ENCODE assay signal across 8 cellular contexts in the genomic region with DNA sequence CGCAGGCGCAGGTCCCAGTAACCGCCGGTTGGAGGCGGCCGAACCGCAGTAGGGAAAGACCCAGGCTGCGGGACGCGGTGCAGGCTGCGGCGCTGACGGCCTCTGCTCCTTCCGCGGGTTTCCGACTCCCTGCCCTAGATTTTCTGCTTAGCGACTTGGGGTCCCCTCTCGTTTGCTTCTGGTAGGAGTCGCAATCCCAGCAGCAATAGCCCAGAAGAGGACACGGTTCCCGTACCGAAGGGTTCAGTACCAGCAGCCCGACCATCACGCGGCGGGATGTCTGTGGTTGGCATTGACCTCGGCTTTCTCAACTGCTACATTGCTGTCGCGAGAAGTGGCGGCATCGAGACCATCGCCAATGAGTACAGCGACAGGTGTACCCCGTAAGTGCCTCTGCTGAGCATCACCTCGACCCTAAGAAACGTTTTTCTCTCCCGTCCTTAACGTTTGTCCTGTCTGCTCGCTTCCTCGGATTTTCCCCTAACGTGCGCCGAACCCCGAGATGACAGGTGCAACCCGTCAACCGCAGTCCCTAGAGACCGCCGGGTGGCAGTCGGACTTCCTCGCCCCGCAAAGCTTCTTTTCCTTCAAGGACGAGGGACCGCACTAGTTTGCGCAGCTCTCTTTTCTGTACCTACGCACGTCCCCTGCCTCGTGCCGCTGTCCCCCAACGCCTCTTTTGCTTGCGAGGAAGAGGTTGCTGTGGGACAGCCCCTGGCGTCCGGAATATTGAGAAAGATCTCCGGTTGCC. TPM values are rescaled to one million over a fixed set of nuclear protein-coding genes. Genes with fewer than 3 reads are reported as not detected.
DNase-seq lines count a peak whose midpoint lies in the region; ATAC-seq and TF ChIP-seq lines count a peak whose summit lies in the region.

A gene (plus strand): TSS at position 48 of the 751 bp plus-strand sequence. CDS start 229 bp downstream, at position 277.

- no peaks in the 10 kb centered on the region for H3K27me3 ChIP-seq in HL-60 (ENCODE audit: insufficient read depth, poor library complexity, severe bottlenecking)
- H3K27me3 ChIP-seq in PC-3 (ENCODE audit: low read length) = no peaks in the 10 kb centered on the region
- H3K27me3 ChIP-seq in gastroesophageal sphincter = no peaks in the 10 kb centered on the region
- peaks cover 58% of the 10 kb centered on the region for H3K27me3 ChIP-seq in neutrophil
- no peaks in the 10 kb centered on the region for H3K27me3 ChIP-seq in vagina

- H3K9ac ChIP-seq in PC-3 (ENCODE audit: low read length) = peak within 1 kb of the TSS; percentile 79

- peak within 1 kb of the TSS; percentile 89 for H3K4me2 ChIP-seq in PC-3 (ENCODE audit: low read length)

- BruUV-seq in PC-3 (replicated peaks; lab: Mats Ljungman, UMichigan) = TSS peak; percentile 47

- no peaks in the 10 kb centered on the region for H4K20me1 ChIP-seq in PC-3 (ENCODE audit: low read length)

- WGBS in gastroesophageal sphincter (ENCODE audit: low coverage in 1 of 2), 2 donors = 0 to 1% methylated on average over 3 to 22 of the region's 63 CpGs

- POLR2A ChIA-PET in PC-3 (lab: Charles Lee; ENCODE audit: unreplicated experiment) = no interaction called here

- no peaks in the 10 kb centered on the region for H3K9me2 ChIP-seq in PC-3 (replicated peaks; ENCODE audit: low read length)

- TF ChIP-seq CTCF in HL-60 (IDR thresholded peaks at IDR 0.05; ENCODE audit: insufficient read depth, low read length) (no peak), PC-3 (conservative IDR thresholded peaks at IDR 0.05; ENCODE audit: low read depth, low read length) (no peak), gastroesophageal sphincter (IDR thresholded peaks at IDR 0.05) (peak in 3 of 4 experiments; percentile 42 to 52 (median 50)), neutrophil (IDR thresholded peaks at IDR 0.05) (no peak), vagina (IDR thresholded peaks at IDR 0.05) (peak in 1 of 3 experiments; percentile 26)

- H3F3A ChIP-seq in PC-3 (ENCODE audit: low read length, unreplicated experiment) = no peaks in the 10 kb centered on the region

- H3K27ac ChIP-seq in HL-60 (replicated peaks) (peak within 1 kb of the TSS; percentile 83), PC-3 (ENCODE audit: low read length) (peak within 1 kb of the TSS; percentile 32; the same call in 1 of the 2 replicates), gastroesophageal sphincter (peak within 1 kb of the TSS; percentile 13 to 85 (median 80)), neutrophil (no peak within 1 kb of the TSS), vagina (peak within 1 kb of the TSS; percentile 80)

- DNase-seq in DMS79 (lab: John Stamatoyannopoulos, UW) = peak; percentile 11
- DNase-seq in HL-60 (ENCODE audit: low read depth in 1 of 2, low spot score in 1 of 2) = peak; percentile 44 to 73
- DNase-seq in PC-3 = peak; percentile 50
- peak; percentile 2 for DNase-seq in activated gamma-delta T cell treated with anti-CD3 and anti-CD28 coated beads, Interleukin-2, amount 50 U/mL, for 16 hours (ENCODE audit: low read depth)
- DNase-seq in vagina (ENCODE audit: extremely low spot score in 2 of 2) = no peak

- intact Hi-C loops in PC-3 (cut with micrococcal nuclease) (loop anchor here (1.0 to 5.0 kb wide), 2 partner anchors 100 to 183 kb away; a partner anchor contains a TSS), vagina (cut with DNase I) (loop anchor here (5.0 kb wide), 1 partner anchor 185 kb away; a partner anchor contains a TSS)

- 0 out of 2 replicates have a peak, but pooled peaks cover 7% of the 10 kb centered on the region for H3K4me1 ChIP-seq in PC-3 (ENCODE audit: insufficient read depth, low read length)
- H3K4me1 ChIP-seq in gastroesophageal sphincter = peaks cover 0 to 23% (median 0%) of the 10 kb centered on the region in 3 donors
- H3K4me1 ChIP-seq in neutrophil (ENCODE audit: control insufficient read depth in 1 of 2, insufficient read depth in 1 of 2, low read depth in 1 of 2, low read length in 1 of 2) = peaks cover 15 to 21% of the 10 kb centered on the region in 2 experiments
- H3K4me1 ChIP-seq in vagina = no peaks in the 10 kb centered on the region

- H3K36me3 ChIP-seq in PC-3 (ENCODE audit: low read depth, low read length) (no peaks in the 10 kb centered on the region), gastroesophageal sphincter (no peaks in the 10 kb centered on the region), neutrophil (no peaks in the 10 kb centered on the region), vagina (no peaks in the 10 kb centered on the region)

- TF ChIP-seq EP300 in gastroesophageal sphincter (IDR thresholded peaks at IDR 0.05) = no peak

- no peaks in the 10 kb centered on the region for H3K9me3 ChIP-seq in PC-3 (ENCODE audit: low read length)
- no peaks in the 10 kb centered on the region for H3K9me3 ChIP-seq in gastroesophageal sphincter
- H3K9me3 ChIP-seq in neutrophil = no peaks in the 10 kb centered on the region
- H3K9me3 ChIP-seq in vagina = no peaks in the 10 kb centered on the region

- CTCF ChIA-PET in PC-3 (lab: Charles Lee) = interaction anchor here (0.6 kb wide), 1 partner anchor 49 kb away, joined by 5 read pairs; no protein-coding TSS in a partner anchor

- peak within 1 kb of the TSS; percentile 94 for H2AFZ ChIP-seq in PC-3 (ENCODE audit: low read length)

- ATAC-seq in GM21367 (IDR thresholded peaks at IDR 0.05; ENCODE audit: unreplicated experiment) = peak; percentile 34
- ATAC-seq in PC-3 = peak; percentile 49
- peak; percentile 54 for ATAC-seq in gastroesophageal sphincter

- TF ChIP-seq POLR2A in gastroesophageal sphincter (IDR thresholded peaks at IDR 0.05) (peak; percentile 74 to 80), vagina (IDR thresholded peaks at IDR 0.05) (peak in 1 of 2 donors; percentile 63)

- H3K79me2 ChIP-seq in PC-3 (ENCODE audit: low read length) = peaks cover 45% of the 10 kb centered on the region

- H3K4me3 ChIP-seq in HL-60 (replicated peaks; ENCODE audit: insufficient read depth, low read length) = peak within 1 kb of the TSS; percentile 57
- H3K4me3 ChIP-seq in PC-3 (ENCODE audit: low read length) = peak within 1 kb of the TSS; percentile 77
- peak within 1 kb of the TSS; percentile 44 to 81 for H3K4me3 ChIP-seq in gastroesophageal sphincter
- peak within 1 kb of the TSS; percentile 60 to 73 for H3K4me3 ChIP-seq in neutrophil (ENCODE audit: low read depth in 1 of 2, low read length in 1 of 2)
- H3K4me3 ChIP-seq in vagina = peak within 1 kb of the TSS; percentile 67 to 68

RNA-seq across cellular contexts. Expression of the gene that starts here (rescaled TPM):
- total RNA-seq in PC-3 (2014; rRNA removed) (8.7 and 9.2 TPM in 2 replicates), gastroesophageal sphincter (10 to 100 TPM in 1 of 4 donors, 1 to 10 TPM in 3; 8.2 to 12.5 (median 8.7) TPM), vagina (14.2 TPM)

Comparison
In these comparisons a context has a peak if more than half of its experiments do, and no peak if none do; other contexts are left out.
1. DNase-seq: peak in DMS79 (single experiment), HL-60 (2 of 2), PC-3 (single experiment) and activated gamma-delta T cell treated with anti-CD3 and anti-CD28 coated beads, Interleukin-2, amount 50 U/mL, for 16 hours (single experiment); none in vagina (0 of 2).
2. CTCF ChIP-seq: peak in gastroesophageal sphincter (3 of 4); none in HL-60 (single experiment), PC-3 (single experiment) and neutrophil (single experiment).
3. Peak in every context shown above with its lines, with median percentiles within 50 percentile points of each other: ATAC-seq and H3K4me3 ChIP-seq.